Comparison of ENCODE assay signal across 23 cellular contexts in the genomic region with DNA sequence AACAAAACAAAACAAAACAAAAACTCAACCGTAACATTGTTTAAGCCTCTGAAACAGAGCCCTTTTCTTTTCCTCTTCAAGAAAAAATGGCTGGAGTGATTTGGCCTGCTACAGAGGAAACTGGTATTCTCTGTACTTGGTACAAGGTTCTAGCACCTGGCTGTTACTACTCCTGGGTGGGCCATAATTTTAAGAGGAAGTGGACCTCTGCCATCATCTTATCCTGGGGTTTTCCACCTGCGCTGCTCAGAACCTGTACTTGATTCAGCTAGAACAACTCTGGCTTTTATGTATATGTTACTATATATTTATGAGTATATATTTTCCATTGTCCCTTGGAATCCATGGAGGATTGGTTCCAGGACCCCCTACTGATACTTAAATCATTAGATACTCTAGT.
"Had no signal": no experiment of that assay in that cellular context is flagged by ENCODE, and none has a peak within 500 bp of the region (broad histone marks: within the 10 kb centered on the region; RNA-seq: fewer than 3 reads in every experiment).

No MANE protein-coding gene starts in this region.

- H3K27ac ChIP-seq: hepatocyte, left ventricle myocardium inferior, neural progenitor cell, neutrophil, sigmoid colon, spleen, tibial nerve, uterus had no signal

- H3K9ac ChIP-seq: neural progenitor cell had no signal

- H2AFZ ChIP-seq: hepatocyte, neural progenitor cell had no signal

- H3K4me1 Mint-ChIP-seq: natural killer cell, nephron progenitor cell, neural progenitor cell had no signal

- H3K27ac Mint-ChIP-seq: natural killer cell; nephron progenitor cell; neural progenitor cell; progenitor cell of endocrine pancreas; stimulated activated effector memory CD8-positive, alpha-beta T cell treated with anti-CD3 and anti-CD28 coated beads, Interleukin-12 subunit alpha, Interleukin-12 subunit beta, amount 100 ng/mL, for 72 hours; stimulated activated naive CD8-positive, alpha-beta T cell treated with anti-CD3 and anti-CD28 coated beads, Interleukin-15, amount 100 ng/mL, for 72 hours; type B pancreatic cell had no signal

- H3K79me2 ChIP-seq: hepatocyte had no signal

- H3K27me3 ChIP-seq: hepatocyte, neural progenitor cell, neutrophil, sigmoid colon, spleen, tibial nerve, uterus had no signal

- H3K9me3 Mint-ChIP-seq: natural killer cell; nephron progenitor cell; neural progenitor cell; stimulated activated effector memory CD8-positive, alpha-beta T cell treated with anti-CD3 and anti-CD28 coated beads, Interleukin-12 subunit alpha, Interleukin-12 subunit beta, amount 100 ng/mL, for 72 hours; stimulated activated naive CD8-positive, alpha-beta T cell treated with anti-CD3 and anti-CD28 coated beads, Interleukin-15, amount 100 ng/mL, for 72 hours; type B pancreatic cell had no signal

- H3K4me3 Mint-ChIP-seq: natural killer cell; nephron progenitor cell; neural progenitor cell; stimulated activated effector memory CD8-positive, alpha-beta T cell treated with anti-CD3 and anti-CD28 coated beads, Interleukin-12 subunit alpha, Interleukin-12 subunit beta, amount 100 ng/mL, for 72 hours; stimulated activated naive CD8-positive, alpha-beta T cell treated with anti-CD3 and anti-CD28 coated beads, Interleukin-15, amount 100 ng/mL, for 72 hours; type B pancreatic cell had no signal

- DNase-seq: islet precursor cell; left ventricle myocardium inferior; midbrain; natural killer cell; nephron progenitor cell; occipital lobe; right cardiac atrium; sigmoid colon; small intestine; stimulated activated CD4-positive, alpha-beta T cell treated with anti-CD3 and anti-CD28 coated beads, Interleukin-4, amount 100 ng/mL, for 24 hours; stimulated activated naive CD4-positive, alpha-beta T cell treated with Interleukin-2 at 50 U/mL for 16 hours; stimulated activated naive CD8-positive, alpha-beta T cell treated with anti-CD3 and anti-CD28 coated beads, Interleukin-15, amount 100 ng/mL, for 72 hours; substantia nigra; uterus had no signal

- FAIRE-seq: small intestine had no signal

- H3K9me3 ChIP-seq: left ventricle myocardium inferior, neutrophil, sigmoid colon, spleen, tibial nerve, uterus had no signal

- H3K4me1 ChIP-seq: neural progenitor cell, sigmoid colon, uterus had no signal

- H3K4me3 ChIP-seq: hepatocyte, left ventricle myocardium inferior, lung, neural progenitor cell, sigmoid colon, spleen, tibial nerve, uterus had no signal

- H3K27me3 Mint-ChIP-seq: progenitor cell of endocrine pancreas; stimulated activated naive CD8-positive, alpha-beta T cell treated with anti-CD3 and anti-CD28 coated beads, Interleukin-15, amount 100 ng/mL, for 72 hours; type B pancreatic cell had no signal

- H3K4me2 ChIP-seq: hepatocyte, neural progenitor cell had no signal

- H3K36me3 ChIP-seq: neural progenitor cell, uterus had no signal

- ATAC-seq: natural killer cell; right cardiac atrium; stimulated activated effector memory CD8-positive, alpha-beta T cell treated with anti-CD3 and anti-CD28 coated beads, Interleukin-12 subunit alpha, Interleukin-12 subunit beta, amount 100 ng/mL, for 72 hours; stimulated activated naive CD8-positive, alpha-beta T cell treated with anti-CD3 and anti-CD28 coated beads, Interleukin-15, amount 100 ng/mL, for 72 hours had no signal
